In genomic region chr10:103276251-103276936, GRCh38 we compare ENCODE assay signal across 1 cellular context.
TF ChIP-seq lines count a peak whose summit lies in the region.

No MANE protein-coding gene starts in this region.

TF ChIP-seq in IMR-90, 13 proteins besides CTCF, POLR2A, EP300 and RAD21 (continued from another document):
- TF ChIP-seq ELK1 (IDR thresholded peaks at IDR 0.05; ENCODE audit: borderline replicate concordance, low read depth, low read length) (no peak), USF2 (IDR thresholded peaks at IDR 0.05; ENCODE audit: low read depth, low read length) (no peak), RCOR1 (IDR thresholded peaks at IDR 0.05; ENCODE audit: insufficient replicate concordance, low read length) (no peak), FOS (IDR thresholded peaks at IDR 0.05; ENCODE audit: low read depth, low read length) (no peak), SMC3 (IDR thresholded peaks at IDR 0.05; ENCODE audit: low read depth, low read length) (no peak), NFE2L2 (IDR thresholded peaks at IDR 0.05; ENCODE audit: low read depth, low read length) (no peak), CHD1 (IDR thresholded peaks at IDR 0.05; ENCODE audit: low read depth, low read length) (no peak), RFX5 (IDR thresholded peaks at IDR 0.05; ENCODE audit: low read depth, low read length) (no peak), MAZ (IDR thresholded peaks at IDR 0.05; ENCODE audit: borderline replicate concordance, low read depth, low read length) (no peak)
